Comparison of ENCODE assay signal across 21 cellular contexts in the genomic region with DNA sequence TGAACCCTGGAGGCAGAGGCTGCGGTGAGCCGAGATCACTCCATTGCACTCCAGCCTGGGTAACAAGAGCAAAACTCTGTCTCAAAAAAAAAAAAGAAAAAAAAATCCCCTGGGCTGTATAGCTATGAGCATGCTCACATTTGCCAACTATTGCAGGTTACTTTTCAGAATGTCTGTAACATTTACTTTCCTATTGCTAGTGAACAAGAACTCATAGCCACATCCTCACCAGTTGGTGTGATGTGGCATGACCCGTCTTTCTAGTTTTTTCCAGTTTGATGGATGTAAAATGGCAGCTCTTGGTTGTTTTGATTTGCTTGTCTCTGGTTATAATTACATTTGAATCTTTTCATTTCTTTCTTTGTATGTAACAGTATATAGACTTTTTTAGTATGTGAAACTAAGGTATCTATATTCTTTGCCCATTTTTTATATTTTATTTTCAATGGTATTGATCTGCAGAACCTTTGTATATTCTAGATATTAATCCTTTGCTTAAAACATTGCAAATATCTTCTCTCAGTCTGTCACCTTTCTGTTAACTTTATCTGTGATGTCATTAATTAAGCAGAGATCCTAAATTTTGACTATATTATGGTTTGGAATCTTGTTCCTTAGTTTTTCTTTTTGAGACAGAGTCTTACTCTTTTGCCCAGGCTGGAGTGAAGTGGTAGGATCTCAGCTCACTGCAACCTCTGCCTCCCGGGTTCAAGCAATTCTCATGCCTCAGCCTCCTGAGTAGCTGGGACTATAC.
"Had no signal": no experiment of that assay in that cellular context is flagged by ENCODE, and none has a peak within 500 bp of the region (broad histone marks: within the 10 kb centered on the region; RNA-seq: fewer than 3 reads in every experiment).

No MANE protein-coding gene starts in this region.

- H3K4me3 ChIP-seq: ascending aorta, esophagus squamous epithelium, heart right ventricle, ovary, psoas muscle, skin epidermis, testis, upper lobe of right lung had no signal

- H3K4me1 ChIP-seq: ascending aorta, heart right ventricle, psoas muscle, testis, upper lobe of right lung had no signal

- ATAC-seq: heart right ventricle; left cardiac atrium; naive thymus-derived CD4-positive, alpha-beta T cell; psoas muscle; right cardiac atrium; SK-N-SH treated with all-trans-retinoic acid at 6 μM for 48 hours; upper lobe of right lung had no signal

- H3K9me3 ChIP-seq: ascending aorta, esophagus squamous epithelium, heart right ventricle, ovary, psoas muscle, testis, upper lobe of right lung had no signal

- H3K27me3 ChIP-seq: ascending aorta, esophagus squamous epithelium, heart right ventricle, ovary, testis, upper lobe of right lung had no signal

- H3K27ac ChIP-seq: ascending aorta, esophagus squamous epithelium, heart right ventricle, ovary, psoas muscle, skin epidermis, testis, upper lobe of right lung had no signal

- H3K4me3 Mint-ChIP-seq: activated B cell treated with CpG ODN at 0.5 μM for 24 hours; activated CD4-positive, alpha-beta T cell treated with anti-CD3 and anti-CD28 coated beads, Interleukin-2, amount 10 ng/mL, durations not matched to agents 24 days and 14 days; naive thymus-derived CD4-positive, alpha-beta T cell; T-cell had no signal

- H3K36me3 ChIP-seq: ovary had no signal

- H3K27ac Mint-ChIP-seq: activated B cell treated with CpG ODN at 0.5 μM for 24 hours; activated CD4-positive, alpha-beta T cell treated with anti-CD3 and anti-CD28 coated beads, Interleukin-2, amount 10 ng/mL, durations not matched to agents 24 days and 14 days; naive thymus-derived CD4-positive, alpha-beta T cell; T-cell had no signal

- H3K4me1 Mint-ChIP-seq: activated B cell treated with CpG ODN at 0.5 μM for 24 hours; activated CD4-positive, alpha-beta T cell treated with anti-CD3 and anti-CD28 coated beads, Interleukin-2, amount 10 ng/mL, durations not matched to agents 24 days and 14 days had no signal

- DNase-seq: activated B cell treated with CpG ODN at 0.5 μM for 24 hours; activated CD4-positive, alpha-beta T cell treated with anti-CD3 and anti-CD28 coated beads, Interleukin-2, amount 10 ng/mL, durations not matched to agents 24 days and 14 days; activated CD8-positive, alpha-beta memory T cell treated with anti-CD3 and anti-CD28 coated beads for 24 hours; activated naive CD4-positive, alpha-beta T cell; effector CD4-positive, alpha-beta T cell; esophagus squamous epithelium; heart right ventricle; left cardiac atrium; mesendoderm; naive thymus-derived CD4-positive, alpha-beta T cell; ovary; psoas muscle; right cardiac atrium; stimulated activated CD4-positive, alpha-beta T cell treated with anti-CD3 and anti-CD28 coated beads, Interleukin-15, amount 100 ng/mL, for 24 hours; stimulated activated CD4-positive, alpha-beta T cell treated with anti-CD3 and anti-CD28 coated beads, Interleukin-2, amount 100 ng/mL, for 48 hours; T-cell; testis; upper lobe of right lung had no signal

- H3K27me3 Mint-ChIP-seq: activated B cell treated with CpG ODN at 0.5 μM for 24 hours; activated CD4-positive, alpha-beta T cell treated with anti-CD3 and anti-CD28 coated beads, Interleukin-2, amount 10 ng/mL, durations not matched to agents 24 days and 14 days; naive thymus-derived CD4-positive, alpha-beta T cell; T-cell had no signal

- H3K9me3 Mint-ChIP-seq: activated B cell treated with CpG ODN at 0.5 μM for 24 hours; activated CD4-positive, alpha-beta T cell treated with anti-CD3 and anti-CD28 coated beads, Interleukin-2, amount 10 ng/mL, durations not matched to agents 24 days and 14 days; naive thymus-derived CD4-positive, alpha-beta T cell; T-cell had no signal
